In the genomic region with DNA sequence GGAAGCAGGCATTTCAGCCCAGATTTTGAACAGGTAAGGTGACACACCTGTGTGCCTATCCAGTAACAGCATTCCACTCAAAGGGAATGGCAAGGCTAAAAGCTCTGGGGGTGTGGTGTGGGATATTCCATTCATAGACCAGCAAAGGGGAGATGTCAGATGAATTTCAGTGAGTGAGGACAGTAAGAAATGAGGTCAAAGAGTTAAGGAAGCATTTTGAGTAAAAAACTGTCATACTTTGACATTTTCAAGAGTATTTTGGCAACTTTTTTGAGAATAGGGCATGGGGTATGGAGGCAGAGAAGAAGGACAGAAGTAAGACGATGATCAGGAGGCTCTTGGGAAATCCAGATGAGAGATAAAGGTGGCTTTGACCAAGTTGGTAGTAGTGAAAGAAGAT, we compare ENCODE assay signal across 37 cellular contexts. TPM values are rescaled to one million over a fixed set of nuclear protein-coding genes. Genes with fewer than 3 reads are reported as not detected.
DNase-seq lines count a peak whose midpoint lies in the region; ATAC-seq, FAIRE-seq and TF ChIP-seq lines count a peak whose summit lies in the region.
"Had no signal": no experiment of that assay in that cellular context is flagged by ENCODE, and none has a peak within 500 bp of the region (broad histone marks: within the 10 kb centered on the region; RNA-seq: fewer than 3 reads in every experiment).

No MANE protein-coding gene starts in this region.

- peak overlapping the region; percentile 1 for H3K27ac Mint-ChIP-seq in activated T-cell treated with anti-CD3 and anti-CD28 coated beads, Interleukin-2, amount 50 U/mL, for 72 hours
- H3K27ac Mint-ChIP-seq in neural crest cell (ENCODE audit: unreplicated experiment) (no peak overlapping the region), Caco-2 (ENCODE audit: unreplicated experiment) (no peak overlapping the region)
- H3K27ac Mint-ChIP-seq: B cell; CD14-positive monocyte; CD4-positive, alpha-beta memory T cell; CD4-positive, alpha-beta T cell; CD8-positive, alpha-beta memory T cell; CD8-positive, alpha-beta T cell had no signal

- H3K27me3 Mint-ChIP-seq in activated T-cell treated with anti-CD3 and anti-CD28 coated beads, Interleukin-2, amount 50 U/mL, for 72 hours (ENCODE audit: low read depth), result peaks cover 46% of the 10 kb centered on the region
- peaks cover 55% of the 10 kb centered on the region for H3K27me3 Mint-ChIP-seq in neural crest cell (ENCODE audit: low read depth)
- no peaks in the 10 kb centered on the region for H3K27me3 Mint-ChIP-seq in Caco-2 (ENCODE audit: insufficient read depth, unreplicated experiment)

- DNase-seq in activated T-cell treated with anti-CD3 and anti-CD28 coated beads, Interleukin-2, amount 50 U/mL, for 72 hours, result no peak
- DNase-seq in activated T-cell treated with anti-CD3 and anti-CD28 coated beads for 4 hours (no peak), K562 (ENCODE audit: extremely low read depth in 1 of 4, low spot score in 3 of 4) (no peak), neural crest cell (ENCODE audit: low read depth, low spot score) (no peak), RPMI8226 (no peak), Caco-2 (no peak), SK-N-SH (no peak)
- DNase-seq: 8988T; ACHN; AML-193; BE2C; C1 segment of cervical spinal cord; Calu3; CD4-positive, alpha-beta memory T cell; CD4-positive, alpha-beta T cell; CD4-positive, CD25-positive, alpha-beta regulatory T cell; CD8-positive, alpha-beta memory T cell; CD8-positive, alpha-beta T cell; COR-L47; DMS 273 treated with DMSO at 0.1 percent for 48 hours; DMS153; DMS53; DMS79; DMS79 treated with DMSO at 0.1 percent for 48 hours; DND-41; EL had no signal

- TF ChIP-seq RAD21 in K562 (CRISPR knock-in tag; conservative IDR thresholded peaks at IDR 0.05 in 1 of 2, IDR thresholded peaks at IDR 0.05 in 1 of 2) (no peak), SK-N-SH (IDR thresholded peaks at IDR 0.05; ENCODE audit: low read length) (no peak)

- no peaks in the 10 kb centered on the region for H3K9me3 Mint-ChIP-seq in activated T-cell treated with anti-CD3 and anti-CD28 coated beads, Interleukin-2, amount 50 U/mL, for 72 hours
- H3K9me3 Mint-ChIP-seq in neural crest cell (no peaks in the 10 kb centered on the region), Caco-2 (ENCODE audit: unreplicated experiment) (no peaks in the 10 kb centered on the region)
- H3K9me3 Mint-ChIP-seq: CD4-positive, alpha-beta memory T cell; CD4-positive, alpha-beta T cell; CD8-positive, alpha-beta T cell had no signal

- H3K4me1 ChIP-seq in HEK293 (ENCODE audit: control insufficient read depth, insufficient read depth, low read length) (no peaks in the 10 kb centered on the region; the same call in 1 of the 2 replicates), K562 (replicated peaks in 1 of 2; ENCODE audit: control insufficient read depth in 2 of 2, insufficient read depth in 2 of 2, low read length in 2 of 2) (peaks cover 5 to 14% of the 10 kb centered on the region in 2 experiments; a peak in 4 of 5 replicates), Caco-2 (peaks cover 4% of the 10 kb centered on the region; the same call in 1 of the 2 replicates), SK-N-SH (ENCODE audit: control insufficient read depth in 1 of 2, insufficient read depth in 2 of 2, low read depth in 1 of 2, low read length in 1 of 2) (peaks cover 0 to 8% of the 10 kb centered on the region in 2 experiments; a peak in 1 of 4 replicates)
- H3K4me1 ChIP-seq: BE2C had no signal

- H3K36me3 Mint-ChIP-seq in activated T-cell treated with anti-CD3 and anti-CD28 coated beads, Interleukin-2, amount 50 U/mL, for 72 hours (ENCODE audit: insufficient read depth in 2 of 2), result peaks cover 1 to 4% of the 10 kb centered on the region in 2 donors
- H3K36me3 Mint-ChIP-seq in neural crest cell (ENCODE audit: low read depth) (no peaks in the 10 kb centered on the region), Caco-2 (ENCODE audit: insufficient read depth, unreplicated experiment) (peaks cover 11% of the 10 kb centered on the region)
- H3K36me3 Mint-ChIP-seq: CD4-positive, alpha-beta memory T cell; CD4-positive, CD25-positive, alpha-beta regulatory T cell; CD8-positive, alpha-beta memory T cell; CD8-positive, alpha-beta T cell had no signal

- TF ChIP-seq CTCF in HEK293 (tag by site-specific recombination; IDR thresholded peaks at IDR 0.05) (no peak), K562 (IDR thresholded peaks at IDR 0.05 in 2 of 3, conservative IDR thresholded peaks at IDR 0.05 in 1 of 3; ENCODE audit: insufficient read depth in 2 of 3, low read depth in 1 of 3, low read length in 3 of 3) (no peak), neural crest cell (conservative IDR thresholded peaks at IDR 0.05) (no peak), Caco-2 (IDR thresholded peaks at IDR 0.05; ENCODE audit: insufficient read depth in 1 of 2, low read depth in 1 of 2, low read length in 1 of 2, severe bottlenecking in 1 of 2, unreplicated experiment in 1 of 2) (no peak), SK-N-SH (IDR thresholded peaks at IDR 0.05) (no peak)

- H3K4me2 ChIP-seq in K562 (ENCODE audit: insufficient read depth, low read length), result no peak overlapping the region
- H3K4me2 ChIP-seq in SK-N-SH, result no peak overlapping the region
- H3K4me2 ChIP-seq: A549; BLaER1; BLaER1 treated with 17β-estradiol and CSF1 and Interleukin-3, amounts not matched to agents 10 nM and 100 nM had no signal

- no peaks in the 10 kb centered on the region for H3F3A ChIP-seq in SK-N-SH (replicated peaks; ENCODE audit: insufficient read depth)

- H3K4me3 ChIP-seq in HEK293 (ENCODE audit: low read depth, low read length), result no peak overlapping the region
- H3K4me3 ChIP-seq in K562, result no peak overlapping the region
- H3K4me3 ChIP-seq in Caco-2 (ENCODE audit: low read depth, low read length), result no peak overlapping the region
- no peak overlapping the region for H3K4me3 ChIP-seq in SK-N-SH (ENCODE audit: low read depth in 2 of 2, low read length in 1 of 2)
- H3K4me3 ChIP-seq: A549; BLaER1; BLaER1 treated with 17β-estradiol and CSF1 and Interleukin-3, amounts not matched to agents 10 nM and 100 nM had no signal

- H3K9me1 ChIP-seq in K562 (ENCODE audit: control insufficient read depth, insufficient read depth, low read length), result no peaks in the 10 kb centered on the region

- no peaks in the 10 kb centered on the region for H3K36me3 ChIP-seq in HEK293 (ENCODE audit: control insufficient read depth in 2 of 2, insufficient read depth in 1 of 2, low read length in 2 of 2)
- H3K36me3 ChIP-seq in K562 (ENCODE audit: control insufficient read depth, insufficient read depth, low read length), result no peaks in the 10 kb centered on the region
- H3K36me3 ChIP-seq in Caco-2 (ENCODE audit: control insufficient read depth, insufficient read depth, low read length), result no peaks in the 10 kb centered on the region
- no peaks in the 10 kb centered on the region for H3K36me3 ChIP-seq in SK-N-SH (replicated peaks in 1 of 2; ENCODE audit: control insufficient read depth in 1 of 2, insufficient read depth in 2 of 2, low read length in 1 of 2)
- H3K36me3 ChIP-seq: BE2C; BLaER1; BLaER1 treated with 17β-estradiol and CSF1 and Interleukin-3, amounts not matched to agents 10 nM and 100 nM had no signal

- POLR2A ChIA-PET in HEK293 (lab: Yijun Ruan, JAX), result no interaction called here
- POLR2A ChIA-PET in K562 (lab: Yijun Ruan, JAX), result no interaction called here
- POLR2A ChIA-PET in Caco-2 (lab: Charles Lee), result no interaction called here
- POLR2A ChIA-PET in SK-N-SH (lab: Yijun Ruan, JAX), result no interaction called here

- no peaks in the 10 kb centered on the region for H3K9me3 ChIP-seq in HEK293 (ENCODE audit: control insufficient read depth, insufficient read depth, low read depth, low read length)
- H3K9me3 ChIP-seq in K562 (replicated peaks; ENCODE audit: control insufficient read depth, insufficient read depth, low read depth, low read length), result no peaks in the 10 kb centered on the region
- no peaks in the 10 kb centered on the region for H3K9me3 ChIP-seq in Caco-2
- no peaks in the 10 kb centered on the region for H3K9me3 ChIP-seq in SK-N-SH
- H3K9me3 ChIP-seq: A549; BE2C; BLaER1; BLaER1 treated with 17β-estradiol and CSF1 and Interleukin-3, amounts not matched to agents 10 nM and 100 nM had no signal

- no peak for FAIRE-seq in K562 (lab: Jason Lieb, UNC)
- FAIRE-seq: A204.1, A549, D721Med had no signal

- intact Hi-C loops in K562 (cut with micrococcal nuclease), result loop anchor here (10.0 kb wide), 1 partner anchor 319 kb away; the partner anchor contains the start of gene SMIM15
- intact Hi-C loops in Caco-2 (cut with micrococcal nuclease; ENCODE audit: unreplicated experiment), result loop anchor here (10.0 kb wide), 1 partner anchor 49 kb away; no protein-coding TSS in a partner anchor

- WGBS in K562 (ENCODE audit: insufficient coverage, low coverage, missing lambda C conversion rate), result 0% methylated on average over 1 of the region's 1 CpG
- WGBS in SK-N-SH (ENCODE audit: low lambda C conversion rate), result 81% methylated on average over 1 of the region's 1 CpG

- H3K4me3 Mint-ChIP-seq in activated T-cell treated with anti-CD3 and anti-CD28 coated beads, Interleukin-2, amount 50 U/mL, for 72 hours, result no peak overlapping the region
- H3K4me3 Mint-ChIP-seq in neural crest cell (peak overlapping the region; percentile 6), Caco-2 (ENCODE audit: unreplicated experiment) (no peak overlapping the region)
- H3K4me3 Mint-ChIP-seq: B cell; CD4-positive, alpha-beta memory T cell; CD4-positive, alpha-beta T cell; CD4-positive, CD25-positive, alpha-beta regulatory T cell; CD8-positive, alpha-beta memory T cell; CD8-positive, alpha-beta T cell had no signal

- H3K79me2 ChIP-seq in K562 (ENCODE audit: control insufficient read depth, insufficient read depth, low read length), result peaks cover 6% of the 10 kb centered on the region; the same call in 1 of the 3 replicates
- no peaks in the 10 kb centered on the region for H3K79me2 ChIP-seq in SK-N-SH (ENCODE audit: insufficient read depth)

- no peak for ATAC-seq in activated T-cell treated with anti-CD3 and anti-CD28 coated beads, Interleukin-2, amount 50 U/mL, for 72 hours (replicated peaks in 1 of 2)
- no peak for ATAC-seq in K562
- ATAC-seq: A549; CD8-positive, alpha-beta T cell had no signal

- in situ Hi-C loops in K562 (cut with MboI), result no loop called here

- H2AFZ ChIP-seq in K562 (ENCODE audit: low read depth, low read length) (no peak overlapping the region), SK-N-SH (ENCODE audit: low read depth) (no peak overlapping the region)

- H3K27ac ChIP-seq in HEK293 (ENCODE audit: extremely low read depth, low read depth, low read length) (no peak overlapping the region), K562 (ENCODE audit: extremely low read depth, low read depth, low read length) (no peak overlapping the region), SK-N-SH (ENCODE audit: low read depth in 2 of 2, low read length in 1 of 2) (no peak overlapping the region)
- H3K27ac ChIP-seq: 22Rv1; A549; BLaER1; BLaER1 treated with 17β-estradiol and CSF1 and Interleukin-3, amounts not matched to agents 10 nM and 100 nM; C4-2B had no signal

- peaks cover 7% of the 10 kb centered on the region for H3K4me1 Mint-ChIP-seq in activated T-cell treated with anti-CD3 and anti-CD28 coated beads, Interleukin-2, amount 50 U/mL, for 72 hours (ENCODE audit: low read depth)
- H3K4me1 Mint-ChIP-seq in neural crest cell (peaks cover 13% of the 10 kb centered on the region), Caco-2 (ENCODE audit: low read depth, unreplicated experiment) (peaks cover 31% of the 10 kb centered on the region)

- H3K27me3 ChIP-seq in K562 (ENCODE audit: control insufficient read depth in 2 of 2, insufficient read depth in 2 of 2, low read length in 2 of 2) (peaks cover 0 to 14% of the 10 kb centered on the region in 2 experiments; a peak in 3 of 5 replicates), Caco-2 (replicated peaks; ENCODE audit: control insufficient read depth, insufficient read depth, low read length) (0 out of 2 replicates have a peak, but pooled peaks cover 2% of the 10 kb centered on the region), SK-N-SH (ENCODE audit: insufficient read depth) (peaks cover 33% of the 10 kb centered on the region; the same call in 1 of the 2 replicates)

- no peaks in the 10 kb centered on the region for H4K20me1 ChIP-seq in K562 (replicated peaks; ENCODE audit: control insufficient read depth, insufficient read depth, low read length)
- H4K20me1 ChIP-seq in SK-N-SH (ENCODE audit: insufficient read depth), result no peaks in the 10 kb centered on the region

- CTCF ChIA-PET in HEK293 (lab: Yijun Ruan, JAX), result no interaction called here
- CTCF ChIA-PET in K562 (lab: Yijun Ruan, JAX; ENCODE audit: low intra/inter-chr PET ratio), result no interaction called here
- CTCF ChIA-PET in Caco-2 (lab: Charles Lee), result no interaction called here
- CTCF ChIA-PET in SK-N-SH (lab: Yijun Ruan, JAX), result no interaction called here

- TF ChIP-seq EP300 in K562 (IDR thresholded peaks at IDR 0.05; ENCODE audit: low read length) (no peak), SK-N-SH (IDR thresholded peaks at IDR 0.05; ENCODE audit: borderline replicate concordance in 1 of 2, low read depth in 1 of 2, low read length in 1 of 2) (no peak)

- no TSS peak for BruUV-seq in K562 (replicated peaks; lab: Mats Ljungman, UMichigan)
- BruUV-seq in Caco-2 (replicated peaks; lab: Mats Ljungman, UMichigan), result no TSS peak

- no peak overlapping the region for H3K9ac ChIP-seq in K562 (ENCODE audit: insufficient read depth in 1 of 2, low read depth in 2 of 2, low read length in 2 of 2)
- no peak overlapping the region for H3K9ac ChIP-seq in SK-N-SH
- H3K9ac ChIP-seq: BLaER1; BLaER1 treated with 17β-estradiol and CSF1 and Interleukin-3, amounts not matched to agents 10 nM and 100 nM had no signal

- no peaks in the 10 kb centered on the region for H3K9me2 ChIP-seq in SK-N-SH

- TF ChIP-seq POLR2A in K562 (conservative IDR thresholded peaks at IDR 0.05), result no peak

RNA-seq across cellular contexts. Expression of gene ELOVL7, which starts 2.2 kb away (rescaled TPM):
- 1 to 10 TPM; 2.7 to 5.9 TPM for total RNA-seq in activated T-cell treated with anti-CD3 and anti-CD28 coated beads, Interleukin-2, amount 50 U/mL, for 72 hours
- 3.7 and 5.9 TPM in 2 replicates for total RNA-seq in K562 (2011; cell fraction: chromatin; rRNA removed; ENCODE audit: low replicate concordance)
- total RNA-seq in K562 (2011; cell fraction: nucleolus; rRNA removed), result 1.3 and 3.4 TPM in 2 replicates
- total RNA-seq in K562 (2011; cell fraction: nucleoplasm; rRNA removed), result 4.6 and 7.0 TPM in 2 replicates
- total RNA-seq in K562 (2014; rRNA removed) (4.5 and 5.8 TPM in 2 replicates), K562 (2014; rRNA removed; fragmentation: Illumina TruSeq; extraction: Trizol) (12.3 and 15.0 TPM in 2 replicates), K562 (2015; rRNA removed; fragmentation: Illumina TruSeq; extraction: Trizol) (6.7 and 8.2 TPM in 2 replicates), K562 (2021) (9.4 and 11.6 TPM in 2 replicates), neural crest cell (0.42 and 0.96 TPM in 2 replicates), Caco-2 (2022) (16.4 and 19.1 TPM in 2 replicates)
- polyA plus RNA-seq in K562 (2011; rRNA removed) (6.7 and 26.7 TPM in 2 replicates), K562 (2014; fragmentation: Illumina TruSeq; extraction: Trizol) (11.3 and 11.4 TPM in 2 replicates), K562 (2014; fragmentation: Nextera tagmentation; extraction: Ambion mirVana) (1 to 10 TPM; 4.6 to 5.6 TPM), K562 (2014; rRNA removed) (6.9 and 8.9 TPM in 2 replicates), SK-N-SH (2012; rRNA removed) (0.05 and 0.07 TPM in 2 replicates)
- 1.6 and 15.0 TPM in 2 replicates for polyA plus RNA-seq in K562 (2011; cell fraction: cytosol; rRNA removed)
- 2.0 and 14.5 TPM in 2 replicates for polyA plus RNA-seq in K562 (2011; cell fraction: nucleus; rRNA removed)
- 6.4 and 13.8 TPM in 2 replicates for polyA plus RNA-seq in K562 (2012)
- 6.7 and 30.9 TPM in 2 replicates for polyA minus RNA-seq in K562 (2011; rRNA and poly(A)+ RNA removed)
- 4.1 and 12.1 TPM in 2 replicates for polyA minus RNA-seq in K562 (2011; cell fraction: cytosol; rRNA and poly(A)+ RNA removed)
- 0.81 and 6.9 TPM in 2 replicates for polyA minus RNA-seq in K562 (2011; cell fraction: nucleus; rRNA and poly(A)+ RNA removed)
- 0.03 and 0.08 TPM in 2 replicates for polyA plus RNA-seq in SK-N-SH (2012; cell fraction: cytosol; rRNA removed)
- 0.04 and 0.13 TPM in 2 replicates for polyA plus RNA-seq in SK-N-SH (2012; cell fraction: nucleus; rRNA removed)
- total RNA-seq: A673; CD4-positive, alpha-beta memory T cell; CD4-positive, alpha-beta T cell; CD8-positive, alpha-beta T cell had no signal
- polyA plus RNA-seq: CD4-positive, alpha-beta memory T cell; CD4-positive, CD25-positive, alpha-beta regulatory T cell; CD8-positive, alpha-beta memory T cell had no signal
